27 cellular contexts compared by ENCODE assay signal in genomic region chr4:134282680-134283079, GRCh38.
"Had no signal": no experiment of that assay in that cellular context is flagged by ENCODE, and none has a peak within 500 bp of the region (broad histone marks: within the 10 kb centered on the region; RNA-seq: fewer than 3 reads in every experiment).

No MANE protein-coding gene starts in this region.

- H3K4me3 ChIP-seq: stomach, suprapubic skin, testis, thoracic aorta, thyroid gland, tibial artery, tibial nerve, transverse colon, upper lobe of left lung, upper lobe of right lung, uterus, vagina had no signal

- H3K9me3 ChIP-seq: stomach, testis, thoracic aorta, thyroid gland, tibial artery, tibial nerve, transverse colon, upper lobe of left lung, upper lobe of right lung, uterus, vagina had no signal

- ATAC-seq: stimulated activated effector memory CD8-positive, alpha-beta T cell treated with anti-CD3 and anti-CD28 coated beads, Interleukin-12 subunit alpha, Interleukin-12 subunit beta, amount 100 ng/mL, for 72 hours; stimulated activated memory B cell treated with anti-CD40 and anti-IgM and Interleukin-4, amounts not matched to agents 10 μg/mL and 1 μg/mL and 100 μg/mL, for 72 hours; stimulated activated naive B cell treated with anti-CD40 and anti-IgM and Interleukin-4, amounts not matched to agents 10 μg/mL and 1 μg/mL and 100 μg/mL, for 72 hours; stimulated activated naive CD8-positive, alpha-beta T cell treated with anti-CD3 and anti-CD28 coated beads, Interleukin-15, amount 100 ng/mL, for 72 hours; stimulated activated naive CD8-positive, alpha-beta T cell treated with anti-CD3 and anti-CD28 coated beads, Interleukin-15, Interleukin-2, amounts not matched to agents 100 U/mL and 50 U/mL, for 24 hours; upper lobe of right lung had no signal

- H3K27ac ChIP-seq: stomach, suprapubic skin, testis, thoracic aorta, thyroid gland, tibial artery, tibial nerve, transverse colon, upper lobe of left lung, upper lobe of right lung, uterus, vagina had no signal

- H3K36me3 ChIP-seq: stomach, suprapubic skin, thoracic aorta, thyroid gland, tibial artery, tibial nerve, transverse colon, upper lobe of left lung, upper lobe of right lung, uterus, vagina had no signal

- FAIRE-seq: urothelium cell line had no signal

- H3K4me1 ChIP-seq: stomach, suprapubic skin, testis, thyroid gland, tibial artery, tibial nerve, transverse colon, upper lobe of left lung, upper lobe of right lung, uterus, vagina had no signal

- H3K27me3 ChIP-seq: stomach, suprapubic skin, testis, thyroid gland, tibial artery, tibial nerve, transverse colon, upper lobe of left lung, upper lobe of right lung, uterus, vagina had no signal

- DNase-seq: stimulated activated CD4-positive, alpha-beta T cell treated with anti-CD3 and anti-CD28 coated beads, Interleukin-2, amount 100 ng/mL, for 48 hours; stimulated activated CD4-positive, alpha-beta T cell treated with anti-CD3 and anti-CD28 coated beads, Interleukin-4, amount 100 ng/mL, for 1 hour; stimulated activated CD4-positive, alpha-beta T cell treated with anti-CD3 and anti-CD28 coated beads, Interleukin-4, amount 100 ng/mL, for 24 hours; stimulated activated CD4-positive, alpha-beta T cell treated with anti-CD3 and anti-CD28 coated beads, Interleukin-4, amount 100 ng/mL, for 4 hours; stimulated activated CD8-positive, alpha-beta memory T cell treated with anti-CD3 and anti-CD28 coated beads, Interleukin-4, amount 100 ng/mL, for 48 hours; stimulated activated naive B cell treated with anti-CD40 and anti-IgM and Interleukin-4, amounts not matched to agents 10 μg/mL and 1 μg/mL and 100 μg/mL, for 72 hours; stimulated activated naive CD4-positive, alpha-beta T cell; stimulated activated naive CD4-positive, alpha-beta T cell treated with Interleukin-2 at 50 U/mL for 16 hours; stimulated activated naive CD8-positive, alpha-beta T cell treated with anti-CD3 and anti-CD28 coated beads, Interleukin-15, amount 100 ng/mL, for 72 hours; stimulated activated naive CD8-positive, alpha-beta T cell treated with anti-CD3 and anti-CD28 coated beads, Interleukin-15, Interleukin-2, amounts not matched to agents 100 U/mL and 50 U/mL, for 24 hours; stomach; substantia nigra; testis; thyroid gland; tibial artery; transverse colon; trophoblast cell; upper lobe of left lung; upper lobe of right lung; uterus had no signal
